ENCODE assay signal across 1 cellular context in the genomic region with DNA sequence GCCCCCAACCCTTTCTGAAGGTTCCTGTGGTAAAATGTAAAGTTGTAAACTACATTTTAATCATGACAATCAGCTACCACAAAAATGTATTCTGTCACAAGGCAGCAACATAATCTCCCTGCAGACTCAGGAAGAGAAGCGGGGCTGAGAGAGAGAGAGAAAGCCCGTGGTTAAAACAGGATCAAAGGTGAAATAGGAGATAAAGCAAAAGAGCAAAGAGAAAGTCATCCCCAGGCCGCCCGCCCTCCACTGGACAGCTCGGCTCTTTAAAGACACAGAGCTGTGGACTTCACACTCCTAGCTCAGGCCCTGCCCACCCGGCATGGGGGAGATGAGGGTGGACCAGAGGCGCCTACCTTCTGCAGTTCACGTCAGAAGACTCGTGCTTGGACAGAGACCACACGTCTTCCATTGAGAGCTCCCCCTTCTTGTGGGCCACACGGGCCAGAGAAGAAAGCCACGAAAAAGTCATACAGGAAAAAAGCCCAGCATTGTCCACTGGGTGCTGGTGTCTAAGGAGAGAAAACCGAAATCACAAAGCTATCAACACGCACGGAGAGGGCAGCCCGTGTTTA.
TF ChIP-seq lines count a peak whose summit lies in the region.

No MANE protein-coding gene starts in this region.

TF ChIP-seq in K562, 482 proteins besides CTCF, POLR2A, EP300 and RAD21 (continued from another document and continues in another):
- TF ChIP-seq, protein P1, sequence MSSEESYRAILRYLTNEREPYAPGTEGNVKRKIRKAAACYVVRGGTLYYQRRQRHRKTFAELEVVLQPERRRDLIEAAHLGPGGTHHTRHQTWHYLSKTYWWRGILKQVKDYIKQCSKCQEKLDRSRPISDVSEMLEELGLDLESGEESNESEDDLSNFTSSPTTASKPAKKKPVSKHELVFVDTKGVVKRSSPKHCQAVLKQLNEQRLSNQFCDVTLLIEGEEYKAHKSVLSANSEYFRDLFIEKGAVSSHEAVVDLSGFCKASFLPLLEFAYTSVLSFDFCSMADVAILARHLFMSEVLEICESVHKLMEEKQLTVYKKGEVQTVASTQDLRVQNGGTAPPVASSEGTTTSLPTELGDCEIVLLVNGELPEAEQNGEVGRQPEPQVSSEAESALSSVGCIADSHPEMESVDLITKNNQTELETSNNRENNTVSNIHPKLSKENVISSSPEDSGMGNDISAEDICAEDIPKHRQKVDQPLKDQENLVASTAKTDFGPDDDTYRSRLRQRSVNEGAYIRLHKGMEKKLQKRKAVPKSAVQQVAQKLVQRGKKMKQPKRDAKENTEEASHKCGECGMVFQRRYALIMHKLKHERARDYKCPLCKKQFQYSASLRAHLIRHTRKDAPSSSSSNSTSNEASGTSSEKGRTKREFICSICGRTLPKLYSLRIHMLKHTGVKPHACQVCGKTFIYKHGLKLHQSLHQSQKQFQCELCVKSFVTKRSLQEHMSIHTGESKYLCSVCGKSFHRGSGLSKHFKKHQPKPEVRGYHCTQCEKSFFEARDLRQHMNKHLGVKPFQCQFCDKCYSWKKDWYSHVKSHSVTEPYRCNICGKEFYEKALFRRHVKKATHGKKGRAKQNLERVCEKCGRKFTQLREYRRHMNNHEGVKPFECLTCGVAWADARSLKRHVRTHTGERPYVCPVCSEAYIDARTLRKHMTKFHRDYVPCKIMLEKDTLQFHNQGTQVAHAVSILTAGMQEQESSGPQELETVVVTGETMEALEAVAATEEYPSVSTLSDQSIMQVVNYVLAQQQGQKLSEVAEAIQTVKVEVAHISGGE (CRISPR knock-in tag; IDR thresholded peaks at IDR 0.05), result peak in 1 of 3 experiments; percentile 72; a peak in 2 of 6 replicates
- TF ChIP-seq HNRNPK (IDR thresholded peaks at IDR 0.05; ENCODE audit: low read depth, low read length, poor library complexity, severe bottlenecking) (no peak), NR4A1 (CRISPR knock-in tag; IDR thresholded peaks at IDR 0.05) (no peak), NR4A1 (tag; IDR thresholded peaks at IDR 0.05) (0 out of 2 replicates have a peak, but pooled peaks have one; percentile 36), TFAM (CRISPR knock-in tag; conservative IDR thresholded peaks at IDR 0.05) (no peak), ZNF134 (CRISPR knock-in tag; conservative IDR thresholded peaks at IDR 0.05) (no peak), ZNF511 (CRISPR knock-in tag; IDR thresholded peaks at IDR 0.05) (no peak), ZFP30 (CRISPR knock-in tag; IDR thresholded peaks at IDR 0.05; ENCODE audit: borderline replicate concordance) (no peak), NCOA6 (IDR thresholded peaks at IDR 0.05) (no peak), ZNF316 (IDR thresholded peaks at IDR 0.05) (no peak), KLF10 (CRISPR knock-in tag; IDR thresholded peaks at IDR 0.05) (no peak), ZNF311 (CRISPR knock-in tag; IDR thresholded peaks at IDR 0.05) (no peak), FUS (optimal IDR thresholded peaks at IDR 0.05; ENCODE audit: low read depth, low read length) (no peak), IRF1 (CRISPR knock-in tag; IDR thresholded peaks at IDR 0.05; ENCODE audit: borderline replicate concordance) (no peak), PURB (CRISPR knock-in tag; IDR thresholded peaks at IDR 0.05; ENCODE audit: low read depth) (no peak), RNF219 (CRISPR knock-in tag; IDR thresholded peaks at IDR 0.05) (no peak), ZNF785 (CRISPR knock-in tag; IDR thresholded peaks at IDR 0.05) (no peak), ZBTB43 (CRISPR knock-in tag; IDR thresholded peaks at IDR 0.05) (no peak), CBX5 (IDR thresholded peaks at IDR 0.05; ENCODE audit: borderline replicate concordance, low read depth) (no peak), ZBTB33 (CRISPR knock-in tag; IDR thresholded peaks at IDR 0.05) (no peak), POLR2B (IDR thresholded peaks at IDR 0.05; ENCODE audit: low read depth, partially characterized antibody) (no peak), ZNF174 (CRISPR knock-in tag; IDR thresholded peaks at IDR 0.05) (no peak), GTF2F1 (IDR thresholded peaks at IDR 0.05; ENCODE audit: low read depth, low read length) (no peak), ZNF764 (CRISPR knock-in tag; IDR thresholded peaks at IDR 0.05; ENCODE audit: low read depth) (no peak), SNIP1 (IDR thresholded peaks at IDR 0.05; ENCODE audit: low read depth) (no peak), ZNF778 (CRISPR knock-in tag; IDR thresholded peaks at IDR 0.05) (no peak), SIRT6 (IDR thresholded peaks at IDR 0.05; ENCODE audit: low read depth, low read length) (no peak), GTF2A2 (tag; IDR thresholded peaks at IDR 0.05) (no peak), EP400 (IDR thresholded peaks at IDR 0.05) (peak; percentile 24; the same call in 1 of the 2 replicates), MEIS2 (IDR thresholded peaks at IDR 0.05; ENCODE audit: partially characterized antibody) (peak; percentile 71), GABPB2 (CRISPR knock-in tag; conservative IDR thresholded peaks at IDR 0.05) (no peak), TAL1 (IDR thresholded peaks at IDR 0.05) (peak; percentile 78), ZMIZ1 (IDR thresholded peaks at IDR 0.05; ENCODE audit: low read depth in 2 of 2, low read length in 2 of 2) (peak in 1 of 2 experiments; percentile 69; a peak in 2 of 4 replicates), TAF7 (tag; IDR thresholded peaks at IDR 0.05) (no peak)
- TF ChIP-seq, protein P2, sequence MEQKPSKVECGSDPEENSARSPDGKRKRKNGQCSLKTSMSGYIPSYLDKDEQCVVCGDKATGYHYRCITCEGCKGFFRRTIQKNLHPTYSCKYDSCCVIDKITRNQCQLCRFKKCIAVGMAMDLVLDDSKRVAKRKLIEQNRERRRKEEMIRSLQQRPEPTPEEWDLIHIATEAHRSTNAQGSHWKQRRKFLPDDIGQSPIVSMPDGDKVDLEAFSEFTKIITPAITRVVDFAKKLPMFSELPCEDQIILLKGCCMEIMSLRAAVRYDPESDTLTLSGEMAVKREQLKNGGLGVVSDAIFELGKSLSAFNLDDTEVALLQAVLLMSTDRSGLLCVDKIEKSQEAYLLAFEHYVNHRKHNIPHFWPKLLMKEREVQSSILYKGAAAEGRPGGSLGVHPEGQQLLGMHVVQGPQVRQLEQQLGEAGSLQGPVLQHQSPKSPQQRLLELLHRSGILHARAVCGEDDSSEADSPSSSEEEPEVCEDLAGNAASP (IDR thresholded peaks at IDR 0.05), result no peak
- TF ChIP-seq, protein P3, sequence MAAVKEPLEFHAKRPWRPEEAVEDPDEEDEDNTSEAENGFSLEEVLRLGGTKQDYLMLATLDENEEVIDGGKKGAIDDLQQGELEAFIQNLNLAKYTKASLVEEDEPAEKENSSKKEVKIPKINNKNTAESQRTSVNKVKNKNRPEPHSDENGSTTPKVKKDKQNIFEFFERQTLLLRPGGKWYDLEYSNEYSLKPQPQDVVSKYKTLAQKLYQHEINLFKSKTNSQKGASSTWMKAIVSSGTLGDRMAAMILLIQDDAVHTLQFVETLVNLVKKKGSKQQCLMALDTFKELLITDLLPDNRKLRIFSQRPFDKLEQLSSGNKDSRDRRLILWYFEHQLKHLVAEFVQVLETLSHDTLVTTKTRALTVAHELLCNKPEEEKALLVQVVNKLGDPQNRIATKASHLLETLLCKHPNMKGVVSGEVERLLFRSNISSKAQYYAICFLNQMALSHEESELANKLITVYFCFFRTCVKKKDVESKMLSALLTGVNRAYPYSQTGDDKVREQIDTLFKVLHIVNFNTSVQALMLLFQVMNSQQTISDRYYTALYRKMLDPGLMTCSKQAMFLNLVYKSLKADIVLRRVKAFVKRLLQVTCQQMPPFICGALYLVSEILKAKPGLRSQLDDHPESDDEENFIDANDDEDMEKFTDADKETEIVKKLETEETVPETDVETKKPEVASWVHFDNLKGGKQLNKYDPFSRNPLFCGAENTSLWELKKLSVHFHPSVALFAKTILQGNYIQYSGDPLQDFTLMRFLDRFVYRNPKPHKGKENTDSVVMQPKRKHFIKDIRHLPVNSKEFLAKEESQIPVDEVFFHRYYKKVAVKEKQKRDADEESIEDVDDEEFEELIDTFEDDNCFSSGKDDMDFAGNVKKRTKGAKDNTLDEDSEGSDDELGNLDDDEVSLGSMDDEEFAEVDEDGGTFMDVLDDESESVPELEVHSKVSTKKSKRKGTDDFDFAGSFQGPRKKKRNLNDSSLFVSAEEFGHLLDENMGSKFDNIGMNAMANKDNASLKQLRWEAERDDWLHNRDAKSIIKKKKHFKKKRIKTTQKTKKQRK (IDR thresholded peaks at IDR 0.05; ENCODE audit: borderline replicate concordance, low read depth, low read length), result no peak
- TF ChIP-seq, protein P4, sequence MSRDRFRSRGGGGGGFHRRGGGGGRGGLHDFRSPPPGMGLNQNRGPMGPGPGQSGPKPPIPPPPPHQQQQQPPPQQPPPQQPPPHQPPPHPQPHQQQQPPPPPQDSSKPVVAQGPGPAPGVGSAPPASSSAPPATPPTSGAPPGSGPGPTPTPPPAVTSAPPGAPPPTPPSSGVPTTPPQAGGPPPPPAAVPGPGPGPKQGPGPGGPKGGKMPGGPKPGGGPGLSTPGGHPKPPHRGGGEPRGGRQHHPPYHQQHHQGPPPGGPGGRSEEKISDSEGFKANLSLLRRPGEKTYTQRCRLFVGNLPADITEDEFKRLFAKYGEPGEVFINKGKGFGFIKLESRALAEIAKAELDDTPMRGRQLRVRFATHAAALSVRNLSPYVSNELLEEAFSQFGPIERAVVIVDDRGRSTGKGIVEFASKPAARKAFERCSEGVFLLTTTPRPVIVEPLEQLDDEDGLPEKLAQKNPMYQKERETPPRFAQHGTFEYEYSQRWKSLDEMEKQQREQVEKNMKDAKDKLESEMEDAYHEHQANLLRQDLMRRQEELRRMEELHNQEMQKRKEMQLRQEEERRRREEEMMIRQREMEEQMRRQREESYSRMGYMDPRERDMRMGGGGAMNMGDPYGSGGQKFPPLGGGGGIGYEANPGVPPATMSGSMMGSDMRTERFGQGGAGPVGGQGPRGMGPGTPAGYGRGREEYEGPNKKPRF (IDR thresholded peaks at IDR 0.05; ENCODE audit: low read depth, low read length), result no peak
